11 cellular contexts compared by ENCODE assay signal in genomic region chr7:26183545-26184282, GRCh38. TPM values are rescaled to one million over a fixed set of nuclear protein-coding genes. Genes with fewer than 3 reads are reported as not detected.
DNase-seq lines count a peak whose midpoint lies in the region; ATAC-seq and TF ChIP-seq lines count a peak whose summit lies in the region.
"Had no signal": no experiment of that assay in that cellular context is flagged by ENCODE, and none has a peak within 500 bp of the region (broad histone marks: within the 10 kb centered on the region; RNA-seq: fewer than 3 reads in every experiment).

No MANE protein-coding gene starts in this region.

- peak; percentile 23 for DNase-seq in EH (ENCODE audit: low read depth)
- no peak for DNase-seq in T-helper 17 cell
- no peak for DNase-seq in immature natural killer cell
- DNase-seq in GM10266 (ENCODE audit: extremely low spot score): no peak
- no peak for DNase-seq in posterior vena cava (ENCODE audit: low spot score)
- DNase-seq: body of pancreas, DMS153, MM.1S had no signal

- peaks cover 38% of the 10 kb centered on the region for H3K4me1 Mint-ChIP-seq in T-helper 17 cell
- H3K4me1 Mint-ChIP-seq in immature natural killer cell: peaks cover 87 to 94% of the 10 kb centered on the region in 2 donors

- no peaks in the 10 kb centered on the region for H3K36me3 Mint-ChIP-seq in T-helper 17 cell (ENCODE audit: low read depth)
- H3K36me3 Mint-ChIP-seq in immature natural killer cell: peaks cover 5 to 21% (median 7%) of the 10 kb centered on the region in 3 donors

- no peaks in the 10 kb centered on the region for H3K9me3 Mint-ChIP-seq in immature natural killer cell

- H3K4me3 Mint-ChIP-seq in T-helper 17 cell (no peak overlapping the region), immature natural killer cell (no peak overlapping the region)

- ATAC-seq in T-helper 17 cell: no peak
- ATAC-seq in HG03571 (IDR thresholded peaks at IDR 0.05; ENCODE audit: unreplicated experiment): no peak
- ATAC-seq in GM21423 (IDR thresholded peaks at IDR 0.05; ENCODE audit: unreplicated experiment): no peak
- ATAC-seq: body of pancreas had no signal

- intact Hi-C loops in posterior vena cava (cut with DNase I): no loop called here

- H3K27me3 Mint-ChIP-seq in T-helper 17 cell (no peaks in the 10 kb centered on the region), immature natural killer cell (ENCODE audit: low read depth in 3 of 3) (peaks cover 0 to 16% (median 5%) of the 10 kb centered on the region in 3 donors)

- no peaks in the 10 kb centered on the region for H3K9me3 ChIP-seq in T-helper 17 cell (ENCODE audit: control insufficient read depth, low read length, poor library complexity, severe bottlenecking)
- H3K9me3 ChIP-seq: body of pancreas had no signal

- H3K27ac Mint-ChIP-seq in T-helper 17 cell (peak overlapping the region; percentile 80), immature natural killer cell (peak overlapping the region in 5 of 6 donors; percentile 38 to 80 (median 58))

- H3K27ac ChIP-seq in 22Rv1: peak overlapping the region; percentile 55

- TF ChIP-seq CTCF in 22Rv1 (IDR thresholded peaks at IDR 0.05) (no peak), GM10266 (IDR thresholded peaks at IDR 0.05; ENCODE audit: control insufficient read depth, insufficient read depth, low read depth, missing control alignments) (no peak)

RNA-seq across cellular contexts. Expression of gene HNRNPA2B1, which starts 16.8 kb away (rescaled TPM):
- total RNA-seq in T-helper 17 cell (100 to 1,000 TPM; 392 to 399 TPM), posterior vena cava (100 to 1,000 TPM; 269 to 275 TPM)
- 100 to 1,000 TPM; 442 to 823 (median 643) TPM for polyA plus RNA-seq in immature natural killer cell

RNA-seq across cellular contexts. Expression of gene CBX3, which starts 17.8 kb away (rescaled TPM):
- total RNA-seq in T-helper 17 cell: 100 to 1,000 TPM in 1 of 2 donors, 10 to 100 TPM in 1; 98.3 to 102 TPM
- polyA plus RNA-seq in immature natural killer cell: 100 to 1,000 TPM in 2 of 3 donors, 10 to 100 TPM in 1; 86.1 to 121 (median 103) TPM
- total RNA-seq in posterior vena cava: 10 to 100 TPM; 74.2 to 94.8 TPM

RNA-seq across cellular contexts. Expression of gene NFE2L3, which starts 31.7 kb away (rescaled TPM):
- total RNA-seq in T-helper 17 cell (1 to 10 TPM; 3.9 to 4.3 TPM), posterior vena cava (1 to 10 TPM; 1.8 to 2.0 TPM)
- polyA plus RNA-seq in immature natural killer cell: 1 to 10 TPM; 3.5 to 5.5 (median 4.5) TPM
